1 cellular context compared by ENCODE assay signal in genomic region chr12:103881261-103881660, GRCh38.
A peak's percentile ranks its signal among the peaks of the same experiment; 100 is the strongest.
TF ChIP-seq lines count a peak whose summit lies in the region.

No MANE protein-coding gene starts in this region.

TF ChIP-seq in HepG2, 621 proteins besides CTCF, POLR2A, EP300 and RAD21:
- TF ChIP-seq PPARG (CRISPR knock-in tag; conservative IDR thresholded peaks at IDR 0.05) = no peak
- peak; percentile 51; the same call in 1 of the 2 replicates for TF ChIP-seq ELF3 (CRISPR knock-in tag; IDR thresholded peaks at IDR 0.05)
- no peak for TF ChIP-seq ZBTB46 (CRISPR knock-in tag; IDR thresholded peaks at IDR 0.05; ENCODE audit: borderline replicate concordance)
- no peak for TF ChIP-seq NR2C2 (CRISPR knock-in tag; IDR thresholded peaks at IDR 0.05; ENCODE audit: borderline replicate concordance)
- TF ChIP-seq TFAP4 (IDR thresholded peaks at IDR 0.05; ENCODE audit: borderline replicate concordance, low read depth) = no peak
- no peak for TF ChIP-seq ZNF230 (CRISPR knock-in tag; IDR thresholded peaks at IDR 0.05)
TF ChIP-seq in HepG2: peak in this region for 1.
